Comparison of ENCODE assay signal across 8 cellular contexts in genomic region chr14:65228436-65228835, GRCh38.
DNase-seq lines count a peak whose midpoint lies in the region; ATAC-seq, FAIRE-seq and TF ChIP-seq lines count a peak whose summit lies in the region.

No MANE protein-coding gene starts in this region.

- peak overlapping the region; percentile 49 for H3K4me3 Mint-ChIP-seq in activated T-helper 1 cell treated with anti-CD3 and anti-CD28 coated beads, Interleukin-12 subunit alpha, Interleukin-12 subunit beta, Interleukin-2, Interleukin-4 antibody, amounts not matched to agents 30 ng/mL and 10 ng/mL and 1 ng/mL, durations not matched to agents 14 hours and 24 hours and 36 hours
- H3K4me3 Mint-ChIP-seq in osteocyte (ENCODE audit: unreplicated experiment) = no peak overlapping the region

- no peak overlapping the region for H3K27ac ChIP-seq in BLaER1

- H3K4me3 ChIP-seq in BLaER1 = no peak overlapping the region

- H3K9me3 ChIP-seq in BLaER1 = no peaks in the 10 kb centered on the region

- peak overlapping the region; percentile 87 for H3K4me2 ChIP-seq in BLaER1

- intact Hi-C loops in activated T-helper 1 cell treated with anti-CD3 and anti-CD28 coated beads, Interleukin-12 subunit alpha, Interleukin-12 subunit beta, Interleukin-2, Interleukin-4 antibody, amounts not matched to agents 30 ng/mL and 10 ng/mL and 1 ng/mL, durations not matched to agents 14 hours and 24 hours and 36 hours (cut with micrococcal nuclease) = no loop called here

- H3K9me3 Mint-ChIP-seq in activated T-helper 1 cell treated with anti-CD3 and anti-CD28 coated beads, Interleukin-12 subunit alpha, Interleukin-12 subunit beta, Interleukin-2, Interleukin-4 antibody, amounts not matched to agents 30 ng/mL and 10 ng/mL and 1 ng/mL, durations not matched to agents 14 hours and 24 hours and 36 hours = no peaks in the 10 kb centered on the region
- H3K9me3 Mint-ChIP-seq in osteocyte (ENCODE audit: unreplicated experiment) = no peaks in the 10 kb centered on the region

- peak; percentile 95 for FAIRE-seq in GM19239 (lab: Jason Lieb, UNC)

- H3K4me1 Mint-ChIP-seq in activated T-helper 1 cell treated with anti-CD3 and anti-CD28 coated beads, Interleukin-12 subunit alpha, Interleukin-12 subunit beta, Interleukin-2, Interleukin-4 antibody, amounts not matched to agents 30 ng/mL and 10 ng/mL and 1 ng/mL, durations not matched to agents 14 hours and 24 hours and 36 hours (ENCODE audit: low read depth) = peaks cover 58% of the 10 kb centered on the region
- H3K4me1 Mint-ChIP-seq in osteocyte (ENCODE audit: unreplicated experiment) = peaks cover 25% of the 10 kb centered on the region

- no peak for TF ChIP-seq CTCF in osteocyte (IDR thresholded peaks at IDR 0.05)

- DNase-seq in GM19239 (ENCODE audit: insufficient read length, low spot score) = peak; percentile 50
- DNase-seq in activated T-helper 1 cell treated with anti-CD3 and anti-CD28 coated beads, Interleukin-12 subunit alpha, Interleukin-12 subunit beta, Interleukin-2, Interleukin-4 antibody, amounts not matched to agents 30 ng/mL and 10 ng/mL and 1 ng/mL, durations not matched to agents 14 hours and 24 hours and 36 hours (ENCODE audit: low spot score) = no peak
- no peak for DNase-seq in NCI-H128 (lab: John Stamatoyannopoulos, UW; ENCODE audit: unreplicated experiment)
- DNase-seq in NCI-H526 (lab: John Stamatoyannopoulos, UW) = no peak
- no peak for DNase-seq in UCSD-AML1 (lab: John Stamatoyannopoulos, UW; ENCODE audit: unreplicated experiment)
- DNase-seq in osteocyte (ENCODE audit: extremely low spot score, unreplicated experiment) = no peak

- H3K36me3 Mint-ChIP-seq in activated T-helper 1 cell treated with anti-CD3 and anti-CD28 coated beads, Interleukin-12 subunit alpha, Interleukin-12 subunit beta, Interleukin-2, Interleukin-4 antibody, amounts not matched to agents 30 ng/mL and 10 ng/mL and 1 ng/mL, durations not matched to agents 14 hours and 24 hours and 36 hours (ENCODE audit: low read depth) = peaks cover 2% of the 10 kb centered on the region
- H3K36me3 Mint-ChIP-seq in osteocyte (ENCODE audit: unreplicated experiment) = no peaks in the 10 kb centered on the region

- peak overlapping the region; percentile 18 for H3K27ac Mint-ChIP-seq in activated T-helper 1 cell treated with anti-CD3 and anti-CD28 coated beads, Interleukin-12 subunit alpha, Interleukin-12 subunit beta, Interleukin-2, Interleukin-4 antibody, amounts not matched to agents 30 ng/mL and 10 ng/mL and 1 ng/mL, durations not matched to agents 14 hours and 24 hours and 36 hours
- no peak overlapping the region for H3K27ac Mint-ChIP-seq in osteocyte (ENCODE audit: unreplicated experiment)

- no peaks in the 10 kb centered on the region for H3K27me3 ChIP-seq in BLaER1

- H3K36me3 ChIP-seq in BLaER1 = no peaks in the 10 kb centered on the region

- ATAC-seq in HG03095 (IDR thresholded peaks at IDR 0.05; ENCODE audit: unreplicated experiment) = peak; percentile 85

- no peaks in the 10 kb centered on the region for H4K20me1 ChIP-seq in BLaER1

- H3K4me1 ChIP-seq in BLaER1 = peaks cover 68% of the 10 kb centered on the region

- no peak overlapping the region for H3K9ac ChIP-seq in BLaER1

- H3K27me3 Mint-ChIP-seq in activated T-helper 1 cell treated with anti-CD3 and anti-CD28 coated beads, Interleukin-12 subunit alpha, Interleukin-12 subunit beta, Interleukin-2, Interleukin-4 antibody, amounts not matched to agents 30 ng/mL and 10 ng/mL and 1 ng/mL, durations not matched to agents 14 hours and 24 hours and 36 hours (ENCODE audit: insufficient read depth) = no peaks in the 10 kb centered on the region
- no peaks in the 10 kb centered on the region for H3K27me3 Mint-ChIP-seq in osteocyte (ENCODE audit: unreplicated experiment)
